8 cellular contexts compared by ENCODE assay signal in genomic region chr22:27879923-27880322, GRCh38. TPM values are rescaled to one million over a fixed set of nuclear protein-coding genes. Genes with fewer than 3 reads are reported as not detected.
DNase-seq lines count a peak whose midpoint lies in the region; ATAC-seq and TF ChIP-seq lines count a peak whose summit lies in the region.

No MANE protein-coding gene starts in this region.

- TF ChIP-seq CTCF in coronary artery (IDR thresholded peaks at IDR 0.05) = peak; percentile 35
- TF ChIP-seq CTCF in CD8-positive, alpha-beta T cell (IDR thresholded peaks at IDR 0.05) = no peak

- H3K79me1 ChIP-seq in mesenchymal stem cell (replicated peaks; ENCODE audit: low read length, poor library complexity, severe bottlenecking) = peaks cover 24% of the 10 kb centered on the region

- peaks cover 1% of the 10 kb centered on the region for H3K4me1 ChIP-seq in mesenchymal stem cell (ENCODE audit: control insufficient read depth, insufficient read depth, low read depth, low read length)
- peaks cover 21% of the 10 kb centered on the region for H3K4me1 ChIP-seq in CD8-positive, alpha-beta T cell (ENCODE audit: insufficient read depth, low read length)

- no peaks in the 10 kb centered on the region for H3K9me3 Mint-ChIP-seq in CD8-positive, alpha-beta T cell

- CTCF ChIA-PET in CD8-positive, alpha-beta T cell (lab: Charles Lee) = interaction anchor here (0.7 to 4.8 kb wide), 11 partner anchors 10 to 134 kb away, joined by 3 to 23 read pairs (median 4); no protein-coding TSS in a partner anchor

- no peaks in the 10 kb centered on the region for H3K9me3 ChIP-seq in mesenchymal stem cell (ENCODE audit: control insufficient read depth, low read length)
- no peaks in the 10 kb centered on the region for H3K9me3 ChIP-seq in CD8-positive, alpha-beta T cell (ENCODE audit: low read length)

- H3K27me3 ChIP-seq in mesenchymal stem cell (ENCODE audit: control insufficient read depth in 1 of 2, insufficient read depth in 1 of 2, low read length in 2 of 2) = no peaks in the 10 kb centered on the region
- H3K27me3 ChIP-seq in CD8-positive, alpha-beta T cell (ENCODE audit: insufficient read depth, low read length) = no peaks in the 10 kb centered on the region

- intact Hi-C loops in CD8-positive, alpha-beta T cell (cut with DNase I, micrococcal nuclease) = loop anchor here (5.0 to 10.0 kb wide), 2 partner anchors 562 to 715 kb away; no protein-coding TSS in a partner anchor

- ATAC-seq in CD8-positive, alpha-beta T cell = no peak
- ATAC-seq in GM18858 (IDR thresholded peaks at IDR 0.05; ENCODE audit: unreplicated experiment) = no peak

- H2BK15ac ChIP-seq in mesenchymal stem cell (ENCODE audit: low read depth, poor library complexity, severe bottlenecking) = no peak overlapping the region

- peaks cover 31% of the 10 kb centered on the region for H3K4me1 Mint-ChIP-seq in CD8-positive, alpha-beta T cell (ENCODE audit: low read depth)

- H3K18ac ChIP-seq in mesenchymal stem cell (ENCODE audit: low read depth in 1 of 2, low read length in 2 of 2) = no peak overlapping the region

- no peak overlapping the region for H2BK120ac ChIP-seq in mesenchymal stem cell (ENCODE audit: low read depth, low read length)

- H2BK5ac ChIP-seq in mesenchymal stem cell (ENCODE audit: low read depth, low read length, poor library complexity, severe bottlenecking) = no peak overlapping the region

- H3K36me3 ChIP-seq in mesenchymal stem cell (ENCODE audit: control insufficient read depth in 1 of 2, insufficient read depth in 2 of 2, low read depth in 1 of 2, low read length in 2 of 2) = peaks cover 6 to 22% of the 10 kb centered on the region in 2 experiments
- H3K36me3 ChIP-seq in CD8-positive, alpha-beta T cell (ENCODE audit: insufficient read depth, low read length) = peaks cover 6% of the 10 kb centered on the region

- DNase-seq in SHP77 (lab: John Stamatoyannopoulos, UW) = peak; percentile 22 to 29
- no peak for DNase-seq in SHP77 treated with DMSO at 0.1 percent for 48 hours (lab: John Stamatoyannopoulos, UW)
- peak; percentile 1 for DNase-seq in NCI-H526 treated with DMSO at 0.1 percent for 48 hours (lab: John Stamatoyannopoulos, UW)
- no peak for DNase-seq in coronary artery (ENCODE audit: low spot score)
- peak; percentile 69 for DNase-seq in mesenchymal stem cell
- no peak for DNase-seq in CD8-positive, alpha-beta T cell
- DNase-seq in activated gamma-delta T cell treated with Interleukin-2 at 50 U/mL for 16 hours = no peak

- POLR2A ChIA-PET in CD8-positive, alpha-beta T cell (lab: Charles Lee) = interaction anchor here (0.6 kb wide), 1 partner anchor 1351 kb away, joined by 3 read pairs; no protein-coding TSS in a partner anchor

- no CpG with 5 or more reads among the region's 1 CpG for WGBS in mesenchymal stem cell

- no peaks in the 10 kb centered on the region for H3K27me3 Mint-ChIP-seq in CD8-positive, alpha-beta T cell (ENCODE audit: low read depth)

- no peak overlapping the region for H3K4ac ChIP-seq in mesenchymal stem cell (ENCODE audit: low read depth in 1 of 2, low read length in 2 of 2)

- no peak overlapping the region for H3K27ac Mint-ChIP-seq in CD8-positive, alpha-beta T cell

- peaks cover 29% of the 10 kb centered on the region for H3K36me3 Mint-ChIP-seq in CD8-positive, alpha-beta T cell

- H3K23ac ChIP-seq in mesenchymal stem cell (ENCODE audit: low read length in 2 of 2) = no peak overlapping the region

- peak overlapping the region; percentile 73 for H3K27ac ChIP-seq in coronary artery
- no peak overlapping the region for H3K27ac ChIP-seq in mesenchymal stem cell (ENCODE audit: low read length, poor library complexity, severe bottlenecking)
- H3K27ac ChIP-seq in CD8-positive, alpha-beta T cell (ENCODE audit: low read depth, low read length) = no peak overlapping the region

- no peak overlapping the region for H4K91ac ChIP-seq in mesenchymal stem cell (ENCODE audit: low read length)

- H2AFZ ChIP-seq in mesenchymal stem cell (ENCODE audit: low read depth, low read length) = no peak overlapping the region

- H3K4me3 Mint-ChIP-seq in CD8-positive, alpha-beta T cell = no peak overlapping the region

- no peak overlapping the region for H3K9ac ChIP-seq in mesenchymal stem cell (ENCODE audit: low read length)

- no peak overlapping the region for H4K8ac ChIP-seq in mesenchymal stem cell (ENCODE audit: low read length)

- H3K4me3 ChIP-seq in coronary artery = no peak overlapping the region
- no peak overlapping the region for H3K4me3 ChIP-seq in mesenchymal stem cell (ENCODE audit: insufficient read depth in 1 of 2, low read depth in 1 of 2, low read length in 2 of 2)
- no peak overlapping the region for H3K4me3 ChIP-seq in CD8-positive, alpha-beta T cell (ENCODE audit: low read depth, low read length)

- H2BK12ac ChIP-seq in mesenchymal stem cell (ENCODE audit: low read length in 2 of 2) = no peak overlapping the region

- H2AK5ac ChIP-seq in mesenchymal stem cell (ENCODE audit: low read length, severe bottlenecking) = no peak overlapping the region

- no peak overlapping the region for H3K4me2 ChIP-seq in mesenchymal stem cell (ENCODE audit: low read length, poor library complexity, severe bottlenecking)

- H3K14ac ChIP-seq in mesenchymal stem cell (ENCODE audit: low read length in 2 of 2) = no peak overlapping the region

RNA-seq across cellular contexts. Expression of gene PITPNB, which starts 39.1 kb away (rescaled TPM):
- polyA plus RNA-seq in mesenchymal stem cell (2013, experiment 1 of 2) = 48.3 TPM
- 51.1 TPM for polyA plus RNA-seq in mesenchymal stem cell (2013, experiment 2 of 2)
- total RNA-seq in CD8-positive, alpha-beta T cell = 10 to 100 TPM; 40.8 to 41.5 TPM

Comparison
In these comparisons a context has a peak if more than half of its experiments do, and no peak if none do; other contexts are left out.
1. DNase-seq: peak in SHP77 (2 of 2), NCI-H526 treated with DMSO at 0.1 percent for 48 hours (single experiment) and mesenchymal stem cell (single experiment); none in SHP77 treated with DMSO at 0.1 percent for 48 hours (single experiment), coronary artery (single experiment), CD8-positive, alpha-beta T cell (0 of 7) and activated gamma-delta T cell treated with Interleukin-2 at 50 U/mL for 16 hours (single experiment).
2. H3K27ac ChIP-seq: peak in coronary artery (2 of 2); none in mesenchymal stem cell (single experiment) and CD8-positive, alpha-beta T cell (single experiment).